1 cellular context compared by ENCODE assay signal in the genomic region with DNA sequence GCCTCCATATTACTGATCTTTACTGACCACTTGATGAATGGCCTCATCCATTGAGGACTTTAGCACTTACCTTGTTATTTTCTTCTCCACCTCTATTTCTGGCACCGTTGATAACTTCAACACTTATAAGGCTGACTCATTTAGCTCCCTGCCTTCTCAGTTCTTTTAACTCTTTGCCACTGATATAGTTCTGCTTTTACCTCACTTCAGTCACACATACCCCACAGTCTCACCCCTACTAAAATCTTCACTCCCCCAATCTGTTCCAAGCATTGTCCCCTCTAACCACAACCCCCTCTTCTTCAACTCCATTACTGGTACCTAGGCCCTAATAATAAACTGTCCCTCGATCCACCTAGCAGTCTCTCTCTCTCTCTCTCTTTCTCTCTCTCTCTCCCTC.
TF ChIP-seq lines count a peak whose summit lies in the region.

No MANE protein-coding gene starts in this region.

TF ChIP-seq in GM12878, 131 proteins besides CTCF, POLR2A, EP300 and RAD21 (continued from another document):
- TF ChIP-seq IRF5 (IDR thresholded peaks at IDR 0.05; ENCODE audit: borderline replicate concordance): no peak
- no peak for TF ChIP-seq CHD1 (IDR thresholded peaks at IDR 0.05; ENCODE audit: low read depth, low read length)
- TF ChIP-seq IKZF2 (IDR thresholded peaks at IDR 0.05): peak; percentile 91 to 92
- no peak for TF ChIP-seq USF1 (IDR thresholded peaks at IDR 0.05; ENCODE audit: borderline replicate concordance, extremely low read length, insufficient read depth, low read depth, low read length)
- no peak for TF ChIP-seq CBFB (IDR thresholded peaks at IDR 0.05; ENCODE audit: low read depth)
- peak; percentile 82 for TF ChIP-seq IKZF1 (conservative IDR thresholded peaks at IDR 0.05)
- no peak for TF ChIP-seq SP1 (IDR thresholded peaks at IDR 0.05; ENCODE audit: low read depth, low read length)
- TF ChIP-seq SIX5 (IDR thresholded peaks at IDR 0.05; ENCODE audit: low read depth, low read length, severe bottlenecking): no peak
- TF ChIP-seq NFIC (IDR thresholded peaks at IDR 0.05; ENCODE audit: low read depth, low read length): no peak; the same call in 1 of the 2 replicates
- TF ChIP-seq DPF2 (IDR thresholded peaks at IDR 0.05): peak; percentile 81; the same call in 1 of the 2 replicates
- TF ChIP-seq, protein P1, sequence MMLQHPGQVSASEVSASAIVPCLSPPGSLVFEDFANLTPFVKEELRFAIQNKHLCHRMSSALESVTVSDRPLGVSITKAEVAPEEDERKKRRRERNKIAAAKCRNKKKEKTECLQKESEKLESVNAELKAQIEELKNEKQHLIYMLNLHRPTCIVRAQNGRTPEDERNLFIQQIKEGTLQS (IDR thresholded peaks at IDR 0.05; ENCODE audit: borderline replicate concordance, extremely low read depth, low read depth, low read length): no peak
- no peak for TF ChIP-seq MXI1 (IDR thresholded peaks at IDR 0.05; ENCODE audit: low read depth, low read length)
- TF ChIP-seq, protein P2, sequence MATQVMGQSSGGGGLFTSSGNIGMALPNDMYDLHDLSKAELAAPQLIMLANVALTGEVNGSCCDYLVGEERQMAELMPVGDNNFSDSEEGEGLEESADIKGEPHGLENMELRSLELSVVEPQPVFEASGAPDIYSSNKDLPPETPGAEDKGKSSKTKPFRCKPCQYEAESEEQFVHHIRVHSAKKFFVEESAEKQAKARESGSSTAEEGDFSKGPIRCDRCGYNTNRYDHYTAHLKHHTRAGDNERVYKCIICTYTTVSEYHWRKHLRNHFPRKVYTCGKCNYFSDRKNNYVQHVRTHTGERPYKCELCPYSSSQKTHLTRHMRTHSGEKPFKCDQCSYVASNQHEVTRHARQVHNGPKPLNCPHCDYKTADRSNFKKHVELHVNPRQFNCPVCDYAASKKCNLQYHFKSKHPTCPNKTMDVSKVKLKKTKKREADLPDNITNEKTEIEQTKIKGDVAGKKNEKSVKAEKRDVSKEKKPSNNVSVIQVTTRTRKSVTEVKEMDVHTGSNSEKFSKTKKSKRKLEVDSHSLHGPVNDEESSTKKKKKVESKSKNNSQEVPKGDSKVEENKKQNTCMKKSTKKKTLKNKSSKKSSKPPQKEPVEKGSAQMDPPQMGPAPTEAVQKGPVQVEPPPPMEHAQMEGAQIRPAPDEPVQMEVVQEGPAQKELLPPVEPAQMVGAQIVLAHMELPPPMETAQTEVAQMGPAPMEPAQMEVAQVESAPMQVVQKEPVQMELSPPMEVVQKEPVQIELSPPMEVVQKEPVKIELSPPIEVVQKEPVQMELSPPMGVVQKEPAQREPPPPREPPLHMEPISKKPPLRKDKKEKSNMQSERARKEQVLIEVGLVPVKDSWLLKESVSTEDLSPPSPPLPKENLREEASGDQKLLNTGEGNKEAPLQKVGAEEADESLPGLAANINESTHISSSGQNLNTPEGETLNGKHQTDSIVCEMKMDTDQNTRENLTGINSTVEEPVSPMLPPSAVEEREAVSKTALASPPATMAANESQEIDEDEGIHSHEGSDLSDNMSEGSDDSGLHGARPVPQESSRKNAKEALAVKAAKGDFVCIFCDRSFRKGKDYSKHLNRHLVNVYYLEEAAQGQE (IDR thresholded peaks at IDR 0.05; ENCODE audit: low read depth, low read length): no peak
- TF ChIP-seq STAT3 (IDR thresholded peaks at IDR 0.05; ENCODE audit: low read depth, low read length): no peak
- no peak for TF ChIP-seq NR2C1 (IDR thresholded peaks at IDR 0.05)
- TF ChIP-seq BHLHE40 (IDR thresholded peaks at IDR 0.05; ENCODE audit: borderline replicate concordance in 1 of 2, low read depth in 2 of 2, low read length in 1 of 2): peak in 1 of 2 experiments; percentile 6; a peak in 1 of 4 replicates
- no peak for TF ChIP-seq SREBF2 (IDR thresholded peaks at IDR 0.05; ENCODE audit: low read length)
- TF ChIP-seq RELA (IDR thresholded peaks at IDR 0.05; ENCODE audit: borderline replicate concordance, partially characterized antibody): no peak
- no peak for TF ChIP-seq TCF12 (IDR thresholded peaks at IDR 0.05; ENCODE audit: low read depth, low read length)
- TF ChIP-seq ZNF592 (IDR thresholded peaks at IDR 0.05): no peak
- TF ChIP-seq, protein P3, sequence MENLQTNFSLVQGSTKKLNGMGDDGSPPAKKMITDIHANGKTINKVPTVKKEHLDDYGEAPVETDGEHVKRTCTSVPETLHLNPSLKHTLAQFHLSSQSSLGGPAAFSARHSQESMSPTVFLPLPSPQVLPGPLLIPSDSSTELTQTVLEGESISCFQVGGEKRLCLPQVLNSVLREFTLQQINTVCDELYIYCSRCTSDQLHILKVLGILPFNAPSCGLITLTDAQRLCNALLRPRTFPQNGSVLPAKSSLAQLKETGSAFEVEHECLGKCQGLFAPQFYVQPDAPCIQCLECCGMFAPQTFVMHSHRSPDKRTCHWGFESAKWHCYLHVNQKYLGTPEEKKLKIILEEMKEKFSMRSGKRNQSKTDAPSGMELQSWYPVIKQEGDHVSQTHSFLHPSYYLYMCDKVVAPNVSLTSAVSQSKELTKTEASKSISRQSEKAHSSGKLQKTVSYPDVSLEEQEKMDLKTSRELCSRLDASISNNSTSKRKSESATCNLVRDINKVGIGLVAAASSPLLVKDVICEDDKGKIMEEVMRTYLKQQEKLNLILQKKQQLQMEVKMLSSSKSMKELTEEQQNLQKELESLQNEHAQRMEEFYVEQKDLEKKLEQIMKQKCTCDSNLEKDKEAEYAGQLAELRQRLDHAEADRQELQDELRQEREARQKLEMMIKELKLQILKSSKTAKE (IDR thresholded peaks at IDR 0.05; ENCODE audit: low read depth, poor library complexity, severe bottlenecking): peak; percentile 78
- no peak for TF ChIP-seq ZNF384 (IDR thresholded peaks at IDR 0.05; ENCODE audit: borderline replicate concordance, low read depth, low read length)
- TF ChIP-seq CREB1 (IDR thresholded peaks at IDR 0.05; ENCODE audit: low read depth): no peak
- TF ChIP-seq ATF7 (IDR thresholded peaks at IDR 0.05; ENCODE audit: low read depth): peak; percentile 79
- TF ChIP-seq, protein P4, sequence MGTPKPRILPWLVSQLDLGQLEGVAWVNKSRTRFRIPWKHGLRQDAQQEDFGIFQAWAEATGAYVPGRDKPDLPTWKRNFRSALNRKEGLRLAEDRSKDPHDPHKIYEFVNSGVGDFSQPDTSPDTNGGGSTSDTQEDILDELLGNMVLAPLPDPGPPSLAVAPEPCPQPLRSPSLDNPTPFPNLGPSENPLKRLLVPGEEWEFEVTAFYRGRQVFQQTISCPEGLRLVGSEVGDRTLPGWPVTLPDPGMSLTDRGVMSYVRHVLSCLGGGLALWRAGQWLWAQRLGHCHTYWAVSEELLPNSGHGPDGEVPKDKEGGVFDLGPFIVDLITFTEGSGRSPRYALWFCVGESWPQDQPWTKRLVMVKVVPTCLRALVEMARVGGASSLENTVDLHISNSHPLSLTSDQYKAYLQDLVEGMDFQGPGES (IDR thresholded peaks at IDR 0.05): no peak
- TF ChIP-seq CEBPB (IDR thresholded peaks at IDR 0.05; ENCODE audit: borderline replicate concordance in 1 of 2, low read depth in 2 of 2, low read length in 2 of 2): no peak
